Comparison of ENCODE assay signal across 18 cellular contexts in the genomic region with DNA sequence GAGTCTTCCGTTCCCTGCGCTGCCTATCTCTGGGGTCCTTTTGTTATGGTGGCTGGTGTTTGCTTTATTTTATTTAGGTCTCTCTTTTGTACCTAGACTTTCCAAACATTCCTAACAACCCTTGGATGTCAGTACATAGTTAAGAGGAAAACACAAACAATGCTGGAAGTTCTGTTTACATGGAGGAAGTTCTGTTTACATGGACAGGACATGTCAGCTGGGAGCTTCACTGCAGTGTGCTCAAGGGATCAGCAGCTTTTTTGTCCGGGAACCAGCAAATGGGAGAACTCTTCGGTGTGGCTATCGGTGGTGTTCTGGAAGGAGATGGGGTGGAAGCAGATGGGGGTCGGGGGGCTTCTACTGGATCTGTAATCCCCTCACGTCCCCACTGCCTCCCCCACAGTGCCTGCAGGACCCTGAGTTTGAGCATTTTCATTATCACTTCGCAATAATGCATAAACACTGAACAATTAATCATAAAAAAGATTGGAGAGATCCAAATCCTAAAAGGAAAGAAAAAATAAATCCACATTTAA. TPM values are rescaled to one million over a fixed set of nuclear protein-coding genes. Genes with fewer than 3 reads are reported as not detected.
DNase-seq lines count a peak whose midpoint lies in the region; ATAC-seq and TF ChIP-seq lines count a peak whose summit lies in the region.
"Had no signal": no experiment of that assay in that cellular context is flagged by ENCODE, and none has a peak within 500 bp of the region (broad histone marks: within the 10 kb centered on the region; RNA-seq: fewer than 3 reads in every experiment).

No MANE protein-coding gene starts in this region.

- no peak for TF ChIP-seq CTCF in esophagus muscularis mucosa (IDR thresholded peaks at IDR 0.05)

- WGBS in esophagus muscularis mucosa: 74% methylated on average over 8 of the region's 8 CpGs

- no peak for ATAC-seq in stimulated activated naive CD8-positive, alpha-beta T cell treated with anti-CD3 and anti-CD28 coated beads, Interleukin-15, Interleukin-2, amounts not matched to agents 100 U/mL and 50 U/mL, for 24 hours
- no peak for ATAC-seq in HG03565 (IDR thresholded peaks at IDR 0.05; ENCODE audit: unreplicated experiment)

- H3K9me3 Mint-ChIP-seq in stimulated activated naive CD8-positive, alpha-beta T cell treated with anti-CD3 and anti-CD28 coated beads, Interleukin-15, Interleukin-2, amounts not matched to agents 100 ng/mL and 50 ng/mL, for 24 hours: no peaks in the 10 kb centered on the region
- H3K9me3 Mint-ChIP-seq: naive B cell had no signal

- no peak for TF ChIP-seq POLR2A in esophagus muscularis mucosa (IDR thresholded peaks at IDR 0.05; ENCODE audit: low read depth)

- H3K27me3 Mint-ChIP-seq in stimulated activated naive CD8-positive, alpha-beta T cell treated with anti-CD3 and anti-CD28 coated beads, Interleukin-15, Interleukin-2, amounts not matched to agents 100 ng/mL and 50 ng/mL, for 24 hours: peaks cover 10% of the 10 kb centered on the region

- peak overlapping the region; percentile 58 to 99 (median 96) for H3K27ac ChIP-seq in esophagus muscularis mucosa (replicated peaks in 1 of 4)
- H3K27ac ChIP-seq: brain microvascular endothelial cell had no signal

- peaks cover 0 to 6% (median 0%) of the 10 kb centered on the region in 4 donors for H3K36me3 ChIP-seq in esophagus muscularis mucosa
- H3K36me3 ChIP-seq: brain microvascular endothelial cell, HAP-1 had no signal

- no peak for DNase-seq in stimulated activated naive CD8-positive, alpha-beta T cell treated with anti-CD3 and anti-CD28 coated beads, Interleukin-15, Interleukin-2, amounts not matched to agents 100 U/mL and 50 U/mL, for 24 hours
- no peak for DNase-seq in esophagus muscularis mucosa (ENCODE audit: extremely low spot score)
- peak; percentile 42 for DNase-seq in posterior vena cava (ENCODE audit: low spot score)
- DNase-seq in MV-4-11 (lab: John Stamatoyannopoulos, UW): no peak
- DNase-seq in anterior cingulate cortex (lab: John Stamatoyannopoulos, UW): no peak
- no peak for DNase-seq in cardiac septum (ENCODE audit: low spot score)
- DNase-seq: activated CD4-positive, alpha-beta T cell treated with anti-CD3 and anti-CD28 coated beads, Interleukin-2, amount 50 U/mL, for 48 hours; activated gamma-delta T cell; brain microvascular endothelial cell; DMS153; head of caudate nucleus; kidney glomerular epithelial cell; naive B cell; NCI-H2081; stimulated activated naive CD4-positive, alpha-beta T cell treated with Interleukin-2 at 50 U/mL for 16 hours had no signal

- H3K36me3 Mint-ChIP-seq in stimulated activated naive CD8-positive, alpha-beta T cell treated with anti-CD3 and anti-CD28 coated beads, Interleukin-15, Interleukin-2, amounts not matched to agents 100 ng/mL and 50 ng/mL, for 24 hours (ENCODE audit: low read depth): peaks cover 4% of the 10 kb centered on the region
- H3K36me3 Mint-ChIP-seq: naive B cell had no signal

- peaks cover 36% of the 10 kb centered on the region for H3K4me1 Mint-ChIP-seq in stimulated activated naive CD8-positive, alpha-beta T cell treated with anti-CD3 and anti-CD28 coated beads, Interleukin-15, Interleukin-2, amounts not matched to agents 100 ng/mL and 50 ng/mL, for 24 hours (ENCODE audit: low read depth)

- no peak for TF ChIP-seq EP300 in esophagus muscularis mucosa (IDR thresholded peaks at IDR 0.05)

- H3K4me1 ChIP-seq in esophagus muscularis mucosa: peaks cover 11 to 50% (median 49%) of the 10 kb centered on the region in 4 donors

- no peaks in the 10 kb centered on the region for H3K27me3 ChIP-seq in esophagus muscularis mucosa
- H3K27me3 ChIP-seq: brain microvascular endothelial cell had no signal

- intact Hi-C loops in esophagus muscularis mucosa (cut with DNase I) (no loop called here), posterior vena cava (cut with DNase I) (no loop called here), cardiac septum (cut with DNase I) (no loop called here)

- no peak overlapping the region for H3K4me3 ChIP-seq in esophagus muscularis mucosa
- H3K4me3 ChIP-seq: HAP-1 had no signal

- H3K4me3 Mint-ChIP-seq in stimulated activated naive CD8-positive, alpha-beta T cell treated with anti-CD3 and anti-CD28 coated beads, Interleukin-15, Interleukin-2, amounts not matched to agents 100 ng/mL and 50 ng/mL, for 24 hours: no peak overlapping the region

- H3K9me3 ChIP-seq in esophagus muscularis mucosa: no peaks in the 10 kb centered on the region
- H3K9me3 ChIP-seq: HAP-1 had no signal

- peak overlapping the region; percentile 23 for H3K27ac Mint-ChIP-seq in stimulated activated naive CD8-positive, alpha-beta T cell treated with anti-CD3 and anti-CD28 coated beads, Interleukin-15, Interleukin-2, amounts not matched to agents 100 ng/mL and 50 ng/mL, for 24 hours

RNA-seq across cellular contexts. Expression of a gene that starts 2.7 kb away (rescaled TPM):
- total RNA-seq in esophagus muscularis mucosa (100 to 1,000 TPM; 114 to 125 (median 124) TPM), posterior vena cava (10 to 100 TPM; 90.7 to 98.3 TPM), cardiac septum (171 TPM)

RNA-seq across cellular contexts. Expression of a gene that starts 31.0 kb away (rescaled TPM):
- 10 to 100 TPM; 22.9 to 31.3 (median 27.2) TPM for total RNA-seq in esophagus muscularis mucosa
- 10 to 100 TPM; 27.7 to 42.4 TPM for total RNA-seq in posterior vena cava
- total RNA-seq in cardiac septum: 37.9 TPM
